Comparison of ENCODE assay signal across 14 cellular contexts in genomic region chr20:24303393-24303792, GRCh38.
A peak's percentile ranks its signal among the peaks of the same experiment; 100 is the strongest.
DNase-seq lines count a peak whose midpoint lies in the region; ATAC-seq and TF ChIP-seq lines count a peak whose summit lies in the region.
"Had no signal": no experiment of that assay in that cellular context is flagged by ENCODE, and none has a peak within 500 bp of the region (broad histone marks: within the 10 kb centered on the region; RNA-seq: fewer than 3 reads in every experiment).

No MANE protein-coding gene starts in this region.

- CTCF ChIA-PET in BJ (lab: Yijun Ruan, JAX), result interaction anchor here (1.9 to 4.0 kb wide), 2 partner anchors 481 to 615 kb away, joined by 6 to 13 read pairs; no protein-coding TSS in a partner anchor

- H3K27me3 ChIP-seq in BJ (ENCODE audit: control insufficient read depth, insufficient read depth, low read length) (no peaks in the 10 kb centered on the region; the same call in 1 of the 2 replicates), OCI-LY3 (ENCODE audit: low read depth, low read length) (peaks cover 9% of the 10 kb centered on the region; the same call in 1 of the 2 replicates)

- peaks cover 15% of the 10 kb centered on the region for H3K4me1 ChIP-seq in OCI-LY3 (ENCODE audit: low read length)

- no peak for ATAC-seq in HG03432 (IDR thresholded peaks at IDR 0.05; ENCODE audit: unreplicated experiment)
- ATAC-seq: T-helper 17 cell had no signal

- no peaks in the 10 kb centered on the region for H3K9me3 ChIP-seq in OCI-LY3 (ENCODE audit: insufficient read depth, low read length)

- POLR2A ChIA-PET in BJ (lab: Charles Lee), result no interaction called here

- H3K27ac ChIP-seq in 22Rv1 (no peak overlapping the region), OCI-LY3 (ENCODE audit: low read length) (no peak overlapping the region)

- TF ChIP-seq CTCF in 22Rv1 (IDR thresholded peaks at IDR 0.05), result 0 out of 2 replicates have a peak, but pooled peaks have one; percentile 11
- TF ChIP-seq CTCF in BJ (IDR thresholded peaks at IDR 0.05; ENCODE audit: insufficient read depth, low read depth, low read length), result peak; percentile 32
- TF ChIP-seq CTCF in OCI-LY3 (IDR thresholded peaks at IDR 0.05; ENCODE audit: low read depth, low read length), result peak; percentile 63
- TF ChIP-seq CTCF in fibroblast of the aortic adventitia (IDR thresholded peaks at IDR 0.05; ENCODE audit: insufficient read depth, low read length), result peak; percentile 10

- H3K36me3 ChIP-seq in BJ (ENCODE audit: control insufficient read depth, insufficient read depth, low read length) (no peaks in the 10 kb centered on the region), OCI-LY3 (replicated peaks; ENCODE audit: low read depth, low read length) (no peaks in the 10 kb centered on the region)

- 0 out of 2 replicates have a peak overlapping the region, but pooled peaks have one; percentile 10 for H3K4me2 ChIP-seq in OCI-LY3 (ENCODE audit: low read length)

- DNase-seq in BJ (ENCODE audit: low read depth) (no peak), fibroblast of the aortic adventitia (ENCODE audit: low read depth) (peak; percentile 40), NCI-H2196 (lab: John Stamatoyannopoulos, UW; ENCODE audit: unreplicated experiment) (no peak), NCI-H2081 (lab: John Stamatoyannopoulos, UW) (no peak), 8988T (no peak)
- DNase-seq: activated CD4-positive, alpha-beta T cell treated with anti-CD3 and anti-CD28 coated beads, Interleukin-2, amount 50 U/mL, for 48 hours; activated naive CD4-positive, alpha-beta T cell treated with Interleukin-2 at 50 U/mL for 16 hours; CD8-positive, alpha-beta memory T cell; cerebellar nuclear complex; retina; T-helper 17 cell had no signal

- H3K79me2 ChIP-seq in OCI-LY3 (ENCODE audit: low read length), result no peaks in the 10 kb centered on the region

- no peak overlapping the region for H3K4me3 ChIP-seq in BJ (ENCODE audit: low read depth, low read length)
- no peak overlapping the region for H3K4me3 ChIP-seq in OCI-LY3 (ENCODE audit: low read length)
- no peak overlapping the region for H3K4me3 ChIP-seq in fibroblast of the aortic adventitia (ENCODE audit: low read depth, low read length)

- H4K20me1 ChIP-seq in OCI-LY3 (ENCODE audit: insufficient read depth, low read length), result no peaks in the 10 kb centered on the region

- H2AFZ ChIP-seq in OCI-LY3 (ENCODE audit: low read depth, low read length), result no peak overlapping the region

- no peak overlapping the region for H3K9ac ChIP-seq in OCI-LY3 (ENCODE audit: low read length)

Comparison
In these comparisons a context has a peak if more than half of its experiments do, and no peak if none do; other contexts are left out.
1. CTCF ChIP-seq: peak in every context shown above with its lines; median percentile 63 in OCI-LY3; 32 in BJ; 11 in 22Rv1; 10 in fibroblast of the aortic adventitia.